25 cellular contexts compared by ENCODE assay signal in genomic region chr2:238872026-238872425, GRCh38. TPM values are rescaled to one million over a fixed set of nuclear protein-coding genes. Genes with fewer than 3 reads are reported as not detected.
"Had no signal": no experiment of that assay in that cellular context is flagged by ENCODE, and none has a peak within 500 bp of the region (broad histone marks: within the 10 kb centered on the region; RNA-seq: fewer than 3 reads in every experiment).

No MANE protein-coding gene starts in this region.

- H3K27me3 ChIP-seq: breast epithelium, right lobe of liver, thyroid gland, upper lobe of left lung had no signal

- H3K27ac Mint-ChIP-seq: activated naive CD4-positive, alpha-beta T cell treated with anti-CD3 and anti-CD28 coated beads, Interleukin-2, amount 50 U/mL, for 24 hours; activated naive CD8-positive, alpha-beta T cell treated with anti-CD3 and anti-CD28 coated beads, Interleukin-2, amount 50 U/mL, for 24 hours; activated T-helper 1 cell treated with anti-CD3 and anti-CD28 coated beads, Interleukin-12 subunit alpha, Interleukin-12 subunit beta, Interleukin-2, Interleukin-4 antibody, amounts not matched to agents 30 ng/mL and 10 ng/mL and 1 ng/mL, durations not matched to agents 14 hours and 24 hours and 36 hours; natural killer cell; stimulated activated effector memory CD8-positive, alpha-beta T cell treated with anti-CD3 and anti-CD28 coated beads, Interleukin-12 subunit alpha, Interleukin-12 subunit beta, amount 100 ng/mL, for 72 hours; stimulated activated naive CD8-positive, alpha-beta T cell treated with anti-CD3 and anti-CD28 coated beads, Interleukin-15, Interleukin-2, amounts not matched to agents 100 ng/mL and 50 ng/mL, for 24 hours; T-helper 2 cell treated with Interferon-gamma antibody and Interleukin-4, amounts not matched to agents 5 μg/mL and 100 μg/mL, for 36 hours had no signal

- H3K36me3 ChIP-seq: breast epithelium, esophagus squamous epithelium, right lobe of liver, thyroid gland, upper lobe of left lung had no signal

- H3K9me3 Mint-ChIP-seq: activated naive CD4-positive, alpha-beta T cell treated with anti-CD3 and anti-CD28 coated beads, Interleukin-2, amount 50 U/mL, for 24 hours; activated naive CD8-positive, alpha-beta T cell treated with anti-CD3 and anti-CD28 coated beads, Interleukin-2, amount 50 U/mL, for 24 hours; activated T-helper 1 cell treated with anti-CD3 and anti-CD28 coated beads, Interleukin-12 subunit alpha, Interleukin-12 subunit beta, Interleukin-2, Interleukin-4 antibody, amounts not matched to agents 30 ng/mL and 10 ng/mL and 1 ng/mL, durations not matched to agents 14 hours and 24 hours and 36 hours; stimulated activated effector memory CD8-positive, alpha-beta T cell treated with anti-CD3 and anti-CD28 coated beads, Interleukin-12 subunit alpha, Interleukin-12 subunit beta, amount 100 ng/mL, for 72 hours had no signal

- H3K4me3 Mint-ChIP-seq: activated naive CD4-positive, alpha-beta T cell treated with anti-CD3 and anti-CD28 coated beads, Interleukin-2, amount 50 U/mL, for 24 hours; activated naive CD8-positive, alpha-beta T cell treated with anti-CD3 and anti-CD28 coated beads, Interleukin-2, amount 50 U/mL, for 24 hours; activated T-helper 1 cell treated with anti-CD3 and anti-CD28 coated beads, Interleukin-12 subunit alpha, Interleukin-12 subunit beta, Interleukin-2, Interleukin-4 antibody, amounts not matched to agents 30 ng/mL and 10 ng/mL and 1 ng/mL, durations not matched to agents 14 hours and 24 hours and 36 hours; central memory CD8-positive, alpha-beta T cell; natural killer cell; stimulated activated effector memory CD8-positive, alpha-beta T cell treated with anti-CD3 and anti-CD28 coated beads, Interleukin-12 subunit alpha, Interleukin-12 subunit beta, amount 100 ng/mL, for 72 hours; stimulated activated naive CD8-positive, alpha-beta T cell treated with anti-CD3 and anti-CD28 coated beads, Interleukin-15, Interleukin-2, amounts not matched to agents 100 ng/mL and 50 ng/mL, for 24 hours; T-helper 2 cell treated with Interferon-gamma antibody and Interleukin-4, amounts not matched to agents 5 μg/mL and 100 μg/mL, for 36 hours had no signal

- H3K36me3 Mint-ChIP-seq: activated naive CD4-positive, alpha-beta T cell treated with anti-CD3 and anti-CD28 coated beads, Interleukin-2, amount 50 U/mL, for 24 hours; natural killer cell had no signal

- H3K4me1 Mint-ChIP-seq: activated naive CD4-positive, alpha-beta T cell treated with anti-CD3 and anti-CD28 coated beads, Interleukin-2, amount 50 U/mL, for 24 hours; activated naive CD8-positive, alpha-beta T cell treated with anti-CD3 and anti-CD28 coated beads, Interleukin-2, amount 50 U/mL, for 24 hours; central memory CD8-positive, alpha-beta T cell; stimulated activated effector memory CD8-positive, alpha-beta T cell treated with anti-CD3 and anti-CD28 coated beads, Interleukin-12 subunit alpha, Interleukin-12 subunit beta, amount 100 ng/mL, for 72 hours had no signal

- H3K4me3 ChIP-seq: breast epithelium, esophagus squamous epithelium, right lobe of liver, skin epidermis, thyroid gland, upper lobe of left lung had no signal

- H3K4me1 ChIP-seq: right lobe of liver, thyroid gland had no signal

- DNase-seq: activated CD4-positive, alpha-beta T cell treated with anti-CD3 and anti-CD28 coated beads for 4 hours; activated CD4-positive, alpha-beta T cell treated with anti-CD3 and anti-CD28 coated beads, Interleukin-2, amount 50 U/mL, for 4 hours; activated CD8-positive, alpha-beta memory T cell treated with anti-CD3 and anti-CD28 coated beads for 24 hours; activated gamma-delta T cell treated with Interleukin-2 at 50 U/mL for 16 hours; activated naive CD8-positive, alpha-beta T cell treated with anti-CD3 and anti-CD28 coated beads, Interleukin-2, amount 50 U/mL, for 24 hours; dermis blood vessel endothelial cell; effector CD4-positive, alpha-beta T cell; esophagus squamous epithelium; natural killer cell; right lobe of liver; stimulated activated CD4-positive, alpha-beta T cell treated with anti-CD3 and anti-CD28 coated beads, Interleukin-4, amount 100 ng/mL, for 24 hours; substantia nigra; T-helper 1 cell; thyroid gland; upper lobe of left lung had no signal

- H3K9me3 ChIP-seq: breast epithelium, esophagus squamous epithelium, right lobe of liver, thyroid gland, upper lobe of left lung had no signal

- ATAC-seq: activated naive CD8-positive, alpha-beta T cell treated with anti-CD3 and anti-CD28 coated beads, Interleukin-2, amount 50 U/mL, for 24 hours; natural killer cell; right lobe of liver; stimulated activated effector memory CD8-positive, alpha-beta T cell treated with anti-CD3 and anti-CD28 coated beads, Interleukin-12 subunit alpha, Interleukin-12 subunit beta, amount 100 ng/mL, for 72 hours had no signal

- H3K27ac ChIP-seq: epithelial cell of prostate, esophagus squamous epithelium, right lobe of liver, thyroid gland, upper lobe of left lung had no signal

RNA-seq across cellular contexts. Expression of gene TWIST2, which starts 24.1 kb away (rescaled TPM):
- total RNA-seq: activated T-helper 1 cell treated with anti-CD3 and anti-CD28 coated beads, Interleukin-12 subunit alpha, Interleukin-12 subunit beta, Interleukin-2, Interleukin-4 antibody, amounts not matched to agents 30 ng/mL and 10 ng/mL and 1 ng/mL, durations not matched to agents 14 hours and 24 hours and 36 hours; dermis blood vessel endothelial cell; frontal cortex; natural killer cell had no signal
